In genomic region chr1:34235594-34235993, GRCh38 we compare ENCODE assay signal across 22 cellular contexts. TPM values are rescaled to one million over a fixed set of nuclear protein-coding genes. Genes with fewer than 3 reads are reported as not detected.
"Had no signal": no experiment of that assay in that cellular context is flagged by ENCODE, and none has a peak within 500 bp of the region (broad histone marks: within the 10 kb centered on the region; RNA-seq: fewer than 3 reads in every experiment).

No MANE protein-coding gene starts in this region.

- H3K4me3 Mint-ChIP-seq: activated CD4-positive, alpha-beta T cell treated with anti-CD3 and anti-CD28 coated beads for 36 hours; activated CD8-positive, alpha-beta T cell treated with anti-CD3 and anti-CD28 coated beads, Interleukin-2, amount 10 ng/mL, durations not matched to agents 7 days and 5 days; activated naive CD8-positive, alpha-beta T cell treated with anti-CD3 and anti-CD28 coated beads, Interleukin-2, amount 10 ng/mL, durations not matched to agents 7 days and 5 days; T-helper 1 cell treated with Interleukin-12 subunit alpha and Interleukin-12 subunit beta and Interleukin-4 antibody, amounts not matched to agents 30 μg/mL and 1 μg/mL, for 36 hours had no signal

- H3K9ac ChIP-seq: KMS-11 had no signal

- H3K4me2 ChIP-seq: KMS-11 had no signal

- H3K4me3 ChIP-seq: adrenal gland, Peyer's patch had no signal

- H3K27ac ChIP-seq: adrenal gland, KMS-11, Peyer's patch had no signal

- H3K9me3 ChIP-seq: adrenal gland, Peyer's patch had no signal

- ATAC-seq: activated CD4-positive, alpha-beta T cell treated with anti-CD3 and anti-CD28 coated beads for 36 hours; activated CD8-positive, alpha-beta T cell treated with anti-CD3 and anti-CD28 coated beads, Interleukin-2, amount 10 ng/mL, durations not matched to agents 7 days and 5 days had no signal

- H3K27ac Mint-ChIP-seq: activated CD4-positive, alpha-beta T cell treated with anti-CD3 and anti-CD28 coated beads for 36 hours; activated CD8-positive, alpha-beta T cell treated with anti-CD3 and anti-CD28 coated beads, Interleukin-2, amount 10 ng/mL, durations not matched to agents 7 days and 5 days; activated naive CD8-positive, alpha-beta T cell treated with anti-CD3 and anti-CD28 coated beads, Interleukin-2, amount 10 ng/mL, durations not matched to agents 7 days and 5 days; T-helper 1 cell treated with Interleukin-12 subunit alpha and Interleukin-12 subunit beta and Interleukin-4 antibody, amounts not matched to agents 30 μg/mL and 1 μg/mL, for 36 hours had no signal

- DNase-seq: activated CD4-positive, alpha-beta T cell treated with anti-CD3 and anti-CD28 coated beads for 36 hours; activated CD4-positive, alpha-beta T cell treated with anti-CD3 and anti-CD28 coated beads, Interleukin-2, amount 50 U/mL, for 4 hours; activated CD8-positive, alpha-beta memory T cell treated with anti-CD3 and anti-CD28 coated beads, Interleukin-2, amount 50 U/mL, for 48 hours; activated CD8-positive, alpha-beta T cell treated with anti-CD3 and anti-CD28 coated beads, Interleukin-2, amount 10 ng/mL, durations not matched to agents 7 days and 5 days; activated naive CD4-positive, alpha-beta T cell treated with anti-CD3 and anti-CD28 coated beads, Interleukin-2, amount 50 U/mL, for 16 hours; activated naive CD8-positive, alpha-beta T cell treated with anti-CD3 and anti-CD28 coated beads, Interleukin-2, amount 10 ng/mL, durations not matched to agents 7 days and 5 days; activated T-cell treated with anti-CD3 and anti-CD28 coated beads, Interleukin-2, amount 50 U/mL, for 1 hour; adrenal gland; anterior cingulate cortex; cerebellar nuclear complex; NCI-H1048; NCI-H1930; NCI-H2171 treated with DMSO at 0.1 percent for 48 hours; NCI-H345; NCI-H510A; NCI-H526 treated with DMSO at 0.1 percent for 48 hours; Peyer's patch; SHP77 treated with DMSO at 0.1 percent for 48 hours had no signal

- H3K4me1 Mint-ChIP-seq: activated CD4-positive, alpha-beta T cell treated with anti-CD3 and anti-CD28 coated beads for 36 hours; activated naive CD8-positive, alpha-beta T cell treated with anti-CD3 and anti-CD28 coated beads, Interleukin-2, amount 10 ng/mL, durations not matched to agents 7 days and 5 days had no signal

- H3K27me3 Mint-ChIP-seq: activated naive CD8-positive, alpha-beta T cell treated with anti-CD3 and anti-CD28 coated beads, Interleukin-2, amount 10 ng/mL, durations not matched to agents 7 days and 5 days had no signal

- H3K4me1 ChIP-seq: adrenal gland, Peyer's patch had no signal

- H3K36me3 ChIP-seq: adrenal gland, Peyer's patch had no signal

- H3K36me3 Mint-ChIP-seq: activated naive CD8-positive, alpha-beta T cell treated with anti-CD3 and anti-CD28 coated beads, Interleukin-2, amount 10 ng/mL, durations not matched to agents 7 days and 5 days had no signal

- H3K27me3 ChIP-seq: Peyer's patch had no signal

RNA-seq across cellular contexts. Expression of gene C1orf94, which starts 58.9 kb away (rescaled TPM):
- total RNA-seq: activated CD4-positive, alpha-beta T cell treated with anti-CD3 and anti-CD28 coated beads for 36 hours; activated CD8-positive, alpha-beta T cell treated with anti-CD3 and anti-CD28 coated beads, Interleukin-2, amount 10 ng/mL, durations not matched to agents 7 days and 5 days; activated naive CD8-positive, alpha-beta T cell treated with anti-CD3 and anti-CD28 coated beads, Interleukin-2, amount 10 ng/mL, durations not matched to agents 7 days and 5 days; cardiac septum; Peyer's patch; SK-MEL-5 had no signal
